11 cellular contexts compared by ENCODE assay signal in the genomic region with DNA sequence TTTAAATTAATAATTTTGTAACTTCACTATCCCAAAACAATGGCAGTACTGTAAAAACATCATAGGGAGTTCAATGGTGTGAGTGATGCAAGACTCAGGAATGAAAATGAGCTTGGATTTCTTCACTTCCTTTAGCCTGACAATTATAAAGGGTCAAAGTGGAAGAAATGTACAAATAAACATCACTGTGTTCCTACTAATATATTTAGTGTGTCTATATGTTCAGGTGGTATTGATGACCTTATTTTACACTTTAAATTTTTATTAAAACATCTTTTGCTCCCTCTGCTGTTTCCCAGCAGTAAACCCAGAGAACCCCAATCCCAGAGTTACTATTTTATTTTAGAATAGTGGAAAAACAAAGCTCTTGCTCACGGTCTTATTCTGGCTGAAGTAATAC. TPM values are rescaled to one million over a fixed set of nuclear protein-coding genes. Genes with fewer than 3 reads are reported as not detected.
DNase-seq lines count a peak whose midpoint lies in the region; ATAC-seq, FAIRE-seq and TF ChIP-seq lines count a peak whose summit lies in the region.
"Had no signal": no experiment of that assay in that cellular context is flagged by ENCODE, and none has a peak within 500 bp of the region (broad histone marks: within the 10 kb centered on the region; RNA-seq: fewer than 3 reads in every experiment).

No MANE protein-coding gene starts in this region.

- H3K4me3 Mint-ChIP-seq in chondrocyte (ENCODE audit: unreplicated experiment), result peak overlapping the region; percentile 95

- no peaks in the 10 kb centered on the region for H4K20me1 ChIP-seq in HepG2 (ENCODE audit: insufficient read depth, low read length)

- TF ChIP-seq CTCF in HepG2 (CRISPR knock-in tag; IDR thresholded peaks at IDR 0.05), result no peak
- TF ChIP-seq CTCF in right lobe of liver (IDR thresholded peaks at IDR 0.05), result no peak
- TF ChIP-seq CTCF in chondrocyte (IDR thresholded peaks at IDR 0.05), result no peak

- DNase-seq in HepG2 (ENCODE audit: low spot score), result peak; percentile 88
- DNase-seq in right lobe of liver, result no peak
- no peak for DNase-seq in chondrocyte (ENCODE audit: low spot score)
- no peak for DNase-seq in DMS 273 treated with DMSO at 0.1 percent for 48 hours (lab: John Stamatoyannopoulos, UW)
- no peak for DNase-seq in stimulated activated CD4-positive, alpha-beta T cell treated with anti-CD3 and anti-CD28 coated beads, Interleukin-1b, Interleukin-23, amount 100 ng/mL, for 48 hours
- no peak for DNase-seq in cerebellar nuclear complex (lab: John Stamatoyannopoulos, UW)
- DNase-seq in stimulated activated CD4-positive, alpha-beta T cell treated with anti-CD3 and anti-CD28 coated beads, Interleukin-4, amount 100 ng/mL, for 4 hours, result no peak

- no peaks in the 10 kb centered on the region for H3K27me3 Mint-ChIP-seq in chondrocyte (ENCODE audit: low read depth)

- H3K4me1 ChIP-seq in HepG2 (ENCODE audit: insufficient read depth, low read length), result peaks cover 53% of the 10 kb centered on the region
- peaks cover 0 to 14% (median 0%) of the 10 kb centered on the region in 4 donors for H3K4me1 ChIP-seq in right lobe of liver
- H3K4me1 ChIP-seq in mesodermal cell (ENCODE audit: control insufficient read depth, insufficient read depth, low read length, poor library complexity, severe bottlenecking), result peaks cover 22% of the 10 kb centered on the region
- H3K4me1 ChIP-seq: BE2C had no signal

- TF ChIP-seq POLR2A in HepG2 (IDR thresholded peaks at IDR 0.05; ENCODE audit: insufficient read depth in 1 of 2, low read depth in 2 of 2, low read length in 2 of 2) (no peak), right lobe of liver (IDR thresholded peaks at IDR 0.05) (no peak)

- H3K79me2 ChIP-seq in HepG2 (ENCODE audit: insufficient read depth, low read length), result no peaks in the 10 kb centered on the region

- peak overlapping the region; percentile 95 for H3K27ac Mint-ChIP-seq in chondrocyte (ENCODE audit: unreplicated experiment)

- H3K4me1 Mint-ChIP-seq in chondrocyte (ENCODE audit: low read depth), result peaks cover 57% of the 10 kb centered on the region

- H3K4me3 ChIP-seq in HepG2 (replicated peaks in 1 of 3; ENCODE audit: insufficient read depth in 1 of 3, low read depth in 2 of 3, low read length in 3 of 3), result peak overlapping the region; percentile 48 to 86 (median 74)
- no peak overlapping the region for H3K4me3 ChIP-seq in right lobe of liver
- H3K4me3 ChIP-seq in mesodermal cell (ENCODE audit: extremely low read depth, insufficient read depth, low read length, poor library complexity, severe bottlenecking), result peak overlapping the region; percentile 73

- H3K36me3 ChIP-seq in HepG2 (replicated peaks in 1 of 2; ENCODE audit: control insufficient read depth in 1 of 2, insufficient read depth in 2 of 2, low read length in 2 of 2) (peaks cover 3 to 7% of the 10 kb centered on the region in 2 experiments), right lobe of liver (no peaks in the 10 kb centered on the region), mesodermal cell (ENCODE audit: control insufficient read depth, insufficient read depth, low read length) (peaks cover 43% of the 10 kb centered on the region)
- H3K36me3 ChIP-seq: BE2C, SJSA1 had no signal

- no peak overlapping the region for H2AFZ ChIP-seq in HepG2 (ENCODE audit: low read length)

- TF ChIP-seq RAD21 in HepG2 (CRISPR knock-in tag; IDR thresholded peaks at IDR 0.05), result no peak

- peak overlapping the region; percentile 77 for H3K27ac ChIP-seq in HepG2 (ENCODE audit: extremely low read length, insufficient read depth, low read length)
- no peak overlapping the region for H3K27ac ChIP-seq in right lobe of liver
- peak overlapping the region; percentile 88 for H3K27ac ChIP-seq in mesodermal cell (ENCODE audit: low read depth, low read length, severe bottlenecking)
- H3K27ac ChIP-seq: SJSA1 had no signal

- CTCF ChIA-PET in HepG2 (lab: Yijun Ruan, JAX; ENCODE audit: low intra/inter-chr PET ratio, low total read pairs), result no interaction called here

- TF ChIP-seq EP300 in HepG2 (IDR thresholded peaks at IDR 0.05; ENCODE audit: low read depth in 2 of 2, low read length in 2 of 2) (peak; percentile 24 to 88; a peak in 2 of 4 replicates), HepG2 (CRISPR knock-in tag; IDR thresholded peaks at IDR 0.05; ENCODE audit: borderline replicate concordance) (peak; percentile 81)

- peaks cover 25% of the 10 kb centered on the region for H3K36me3 Mint-ChIP-seq in chondrocyte (ENCODE audit: low read depth)

- ATAC-seq in HepG2 (peak; percentile 21), right lobe of liver (no peak)

- POLR2A ChIA-PET in HepG2 (lab: Yijun Ruan, JAX), result interaction anchor here (0.7 to 1.7 kb wide), 2 partner anchors 56 to 1348 kb away, joined by 3 to 4 read pairs; a partner anchor contains a TSS

- no peak for FAIRE-seq in HepG2 (lab: Jason Lieb, UNC)

- intact Hi-C loops in HepG2 (cut with micrococcal nuclease; ENCODE audit: unreplicated experiment) (loop anchor here (1.0 to 2.0 kb wide), 2 partner anchors 37 to 115 kb away; a partner anchor contains a TSS), right lobe of liver (cut with DNase I) (no loop called here)

- in situ Hi-C loops in HepG2 (cut with HindIII; ENCODE audit: extremely low pct_ligation_motif_present, low pct_unique_long_range_greater_than_20kb), result loop anchor here (10.0 kb wide), 1 partner anchor 101 kb away; no protein-coding TSS in a partner anchor

- BruUV-seq in HepG2 (replicated peaks; lab: Mats Ljungman, UMichigan), result no TSS peak

- no peaks in the 10 kb centered on the region for H3K9me3 Mint-ChIP-seq in chondrocyte (ENCODE audit: low read depth)

- H3K27me3 ChIP-seq in HepG2 (ENCODE audit: control insufficient read depth in 1 of 2, insufficient read depth in 2 of 2, low read length in 2 of 2) (peaks cover 0 to 7% of the 10 kb centered on the region in 2 experiments; a peak in 3 of 5 replicates), right lobe of liver (peaks cover 0 to 6% of the 10 kb centered on the region in 2 donors)
- H3K27me3 ChIP-seq: SJSA1 had no signal

- H3K9ac ChIP-seq in HepG2 (ENCODE audit: insufficient read depth, low read depth, low read length), result peak overlapping the region; percentile 72

- H3K9me3 ChIP-seq in HepG2 (ENCODE audit: low read length) (no peaks in the 10 kb centered on the region), right lobe of liver (no peaks in the 10 kb centered on the region), mesodermal cell (ENCODE audit: control insufficient read depth, low read length) (no peaks in the 10 kb centered on the region)
- H3K9me3 ChIP-seq: BE2C, SJSA1 had no signal

- 0% methylated on average over 1 of the region's 1 CpG for WGBS in HepG2 (ENCODE audit: low lambda C conversion rate)
- WGBS in right lobe of liver (ENCODE audit: insufficient coverage, low coverage, low lambda C conversion rate, missing lambda C conversion rate), result 36% methylated on average over 1 of the region's 1 CpG
- whole genome bisulfite sequencing in mesodermal cell (ENCODE audit: insufficient coverage in 2 of 2), 2 experiments, result 57% methylated on average over 1 of the region's 1 CpG; no CpG with 5 or more reads in 1 of the 2 experiments

- H3K4me2 ChIP-seq in HepG2 (ENCODE audit: low read depth, low read length), result peak overlapping the region; percentile 99

RNA-seq across cellular contexts. Expression of a gene that starts 2.0 kb away (rescaled TPM):
- total RNA-seq in HepG2 (2016; rRNA removed; fragmentation: Illumina TruSeq; extraction: Trizol) (0.65 and 0.73 TPM in 2 replicates), right lobe of liver (10 to 100 TPM in 1 of 6 experiments, 1 to 10 TPM in 4, under 1 TPM in 1; 0.97 to 11.8 (median 2.2) TPM), chondrocyte (320 to 615 TPM (median 611 TPM) in 3 replicates)
- total RNA-seq in HepG2 (2016; cell fraction: cytosol; rRNA removed; fragmentation: Illumina TruSeq; extraction: Trizol; ENCODE audit: low read depth), result 0.18 TPM in 1 of 2 replicates, not detected in the other
- 0.56 and 1.4 TPM in 2 replicates for total RNA-seq in HepG2 (2016; cell fraction: insoluble cytoplasmic fraction; rRNA removed; fragmentation: Illumina TruSeq; extraction: Trizol)
- 0.62 TPM in 2 replicates for total RNA-seq in HepG2 (2016; cell fraction: membrane; rRNA removed; fragmentation: Illumina TruSeq; extraction: Trizol)
- total RNA-seq in HepG2 (2016; cell fraction: nucleus; rRNA removed; fragmentation: Illumina TruSeq; extraction: Trizol), result 1.4 and 1.6 TPM in 2 replicates
- 165 and 173 TPM in 2 replicates for polyA plus RNA-seq in HepG2 (2011; rRNA removed)
- polyA plus RNA-seq in HepG2 (2011; cell fraction: cytosol; rRNA removed), result 185 and 225 TPM in 2 replicates
- 99.6 and 118 TPM in 2 replicates for polyA plus RNA-seq in HepG2 (2011; cell fraction: nucleus; rRNA removed)
- polyA plus RNA-seq in HepG2 (2012), result 60.5 and 125 TPM in 2 replicates
- polyA plus RNA-seq in HepG2 (2016; cell fraction: cytosol; fragmentation: Illumina TruSeq; extraction: Trizol; ENCODE audit: low read depth), result 0.25 and 0.35 TPM in 2 replicates
- polyA plus RNA-seq in HepG2 (2016; cell fraction: insoluble cytoplasmic fraction; fragmentation: Illumina TruSeq; extraction: Trizol; ENCODE audit: low read depth), result 1.5 TPM in 2 replicates
- 0.43 and 0.55 TPM in 2 replicates for polyA plus RNA-seq in HepG2 (2016; cell fraction: membrane; fragmentation: Illumina TruSeq; extraction: Trizol; ENCODE audit: low read depth)
- 3.5 and 4.1 TPM in 2 replicates for polyA plus RNA-seq in HepG2 (2016; cell fraction: nucleus; fragmentation: Illumina TruSeq; extraction: Trizol; ENCODE audit: insufficient read depth, low read depth)
- 22.4 and 399 TPM in 2 replicates for polyA minus RNA-seq in HepG2 (2011; rRNA and poly(A)+ RNA removed; ENCODE audit: low replicate concordance)
- 255 and 278 TPM in 2 replicates for polyA minus RNA-seq in HepG2 (2011; cell fraction: cytosol; rRNA and poly(A)+ RNA removed)
- 71.3 and 87.9 TPM in 2 replicates for polyA minus RNA-seq in HepG2 (2011; cell fraction: nucleus; rRNA and poly(A)+ RNA removed)
- 257 TPM for polyA plus RNA-seq in mesodermal cell (2013, experiment 1 of 2)
- 186 TPM for polyA plus RNA-seq in mesodermal cell (2013, experiment 2 of 2)
- total RNA-seq: activated CD8-positive, alpha-beta memory T cell treated with anti-CD3 and anti-CD28 coated beads for 36 hours had no signal

RNA-seq across cellular contexts. Expression of a gene that starts 53.3 kb away (rescaled TPM):
- total RNA-seq in HepG2 (2016; rRNA removed; fragmentation: Illumina TruSeq; extraction: Trizol), result 0.07 TPM in 1 of 2 replicates, not detected in the other
- not detected in 2 replicates for total RNA-seq in HepG2 (2016; cell fraction: cytosol; rRNA removed; fragmentation: Illumina TruSeq; extraction: Trizol; ENCODE audit: low read depth)
- total RNA-seq in HepG2 (2016; cell fraction: insoluble cytoplasmic fraction; rRNA removed; fragmentation: Illumina TruSeq; extraction: Trizol), result 0.13 TPM in 1 of 2 replicates, not detected in the other
- total RNA-seq in HepG2 (2016; cell fraction: membrane; rRNA removed; fragmentation: Illumina TruSeq; extraction: Trizol), result 0.10 and 0.25 TPM in 2 replicates
- total RNA-seq in HepG2 (2016; cell fraction: nucleus; rRNA removed; fragmentation: Illumina TruSeq; extraction: Trizol), result 0.25 and 0.38 TPM in 2 replicates
- polyA plus RNA-seq in HepG2 (2011; rRNA removed), result not detected in 2 replicates
- 0.04 TPM in 1 of 2 replicates, not detected in the other for polyA plus RNA-seq in HepG2 (2011; cell fraction: cytosol; rRNA removed)
- polyA plus RNA-seq in HepG2 (2011; cell fraction: nucleus; rRNA removed), result 0.10 TPM in 2 replicates
- polyA plus RNA-seq in HepG2 (2012), result 0.11 TPM in 1 of 2 replicates, not detected in the other
- polyA plus RNA-seq in HepG2 (2016; cell fraction: cytosol; fragmentation: Illumina TruSeq; extraction: Trizol; ENCODE audit: low read depth), result not detected in 2 replicates
- not detected in 2 replicates for polyA plus RNA-seq in HepG2 (2016; cell fraction: insoluble cytoplasmic fraction; fragmentation: Illumina TruSeq; extraction: Trizol; ENCODE audit: low read depth)
- not detected in 2 replicates for polyA plus RNA-seq in HepG2 (2016; cell fraction: membrane; fragmentation: Illumina TruSeq; extraction: Trizol; ENCODE audit: low read depth)
- polyA plus RNA-seq in HepG2 (2016; cell fraction: nucleus; fragmentation: Illumina TruSeq; extraction: Trizol; ENCODE audit: insufficient read depth, low read depth), result not detected in 2 replicates
- polyA minus RNA-seq in HepG2 (2011; rRNA and poly(A)+ RNA removed; ENCODE audit: low replicate concordance), result 0.12 TPM in 1 of 2 replicates, not detected in the other
- not detected in 2 replicates for polyA minus RNA-seq in HepG2 (2011; cell fraction: cytosol; rRNA and poly(A)+ RNA removed)
- polyA minus RNA-seq in HepG2 (2011; cell fraction: nucleus; rRNA and poly(A)+ RNA removed), result 0.26 and 0.37 TPM in 2 replicates
- under 1 TPM in 1 of 6 experiments, not detected in 5; 0.12 TPM for total RNA-seq in right lobe of liver
- 0.25 to 1.2 TPM (median 0.33 TPM) in 3 replicates for total RNA-seq in chondrocyte
- 0.63 TPM for polyA plus RNA-seq in mesodermal cell (2013, experiment 1 of 2)
- 0.56 TPM for polyA plus RNA-seq in mesodermal cell (2013, experiment 2 of 2)
- total RNA-seq: activated CD8-positive, alpha-beta memory T cell treated with anti-CD3 and anti-CD28 coated beads for 36 hours; SJSA1 had no signal

Comparison
In these comparisons a context has a peak if more than half of its experiments do, and no peak if none do; other contexts are left out.
1. H3K27ac ChIP-seq: peak in HepG2 (single experiment) and mesodermal cell (single experiment); none in right lobe of liver (0 of 3).
2. H3K4me3 ChIP-seq: peak in HepG2 (3 of 3) and mesodermal cell (single experiment); none in right lobe of liver (0 of 3).
3. RNA of a gene that starts 2.0 kb away (total RNA-seq): 320 to 615 TPM in chondrocyte; 0.97 to 11.8 TPM in right lobe of liver and 0.18 to 1.6 TPM in HepG2; every median in the first group is over 10 times any median in the second.